ENCODE assay signal across 1 cellular context in the genomic region with DNA sequence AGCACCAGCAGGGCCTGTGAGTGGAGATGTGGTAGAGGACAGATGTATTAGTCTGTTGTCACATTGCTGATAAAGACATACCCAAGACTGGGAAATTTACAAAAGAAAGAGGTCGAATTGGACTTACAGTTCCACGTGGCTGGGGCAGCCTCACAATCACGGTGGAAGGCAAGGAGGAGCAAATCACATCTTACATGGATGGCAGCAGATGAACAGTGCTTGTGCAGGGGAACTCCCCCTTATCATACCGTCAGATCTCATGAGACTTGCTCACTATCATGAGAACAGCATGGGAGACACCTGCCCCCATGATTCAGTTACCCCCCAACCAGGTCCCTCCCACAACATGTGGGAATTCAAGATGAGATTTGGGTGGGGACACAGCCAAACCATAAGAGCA.
TF ChIP-seq lines count a peak whose summit lies in the region.

No MANE protein-coding gene starts in this region.

TF ChIP-seq in HepG2, 621 proteins besides CTCF, POLR2A, EP300 and RAD21 (continued from another document):
- TF ChIP-seq, protein P1, sequence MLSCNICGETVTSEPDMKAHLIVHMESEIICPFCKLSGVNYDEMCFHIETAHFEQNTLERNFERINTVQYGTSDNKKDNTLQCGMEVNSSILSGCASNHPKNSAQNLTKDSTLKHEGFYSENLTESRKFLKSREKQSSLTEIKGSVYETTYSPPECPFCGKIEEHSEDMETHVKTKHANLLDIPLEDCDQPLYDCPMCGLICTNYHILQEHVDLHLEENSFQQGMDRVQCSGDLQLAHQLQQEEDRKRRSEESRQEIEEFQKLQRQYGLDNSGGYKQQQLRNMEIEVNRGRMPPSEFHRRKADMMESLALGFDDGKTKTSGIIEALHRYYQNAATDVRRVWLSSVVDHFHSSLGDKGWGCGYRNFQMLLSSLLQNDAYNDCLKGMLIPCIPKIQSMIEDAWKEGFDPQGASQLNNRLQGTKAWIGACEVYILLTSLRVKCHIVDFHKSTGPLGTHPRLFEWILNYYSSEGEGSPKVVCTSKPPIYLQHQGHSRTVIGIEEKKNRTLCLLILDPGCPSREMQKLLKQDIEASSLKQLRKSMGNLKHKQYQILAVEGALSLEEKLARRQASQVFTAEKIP (CRISPR knock-in tag; IDR thresholded peaks at IDR 0.05; ENCODE audit: borderline replicate concordance): no peak
